In the genomic region with DNA sequence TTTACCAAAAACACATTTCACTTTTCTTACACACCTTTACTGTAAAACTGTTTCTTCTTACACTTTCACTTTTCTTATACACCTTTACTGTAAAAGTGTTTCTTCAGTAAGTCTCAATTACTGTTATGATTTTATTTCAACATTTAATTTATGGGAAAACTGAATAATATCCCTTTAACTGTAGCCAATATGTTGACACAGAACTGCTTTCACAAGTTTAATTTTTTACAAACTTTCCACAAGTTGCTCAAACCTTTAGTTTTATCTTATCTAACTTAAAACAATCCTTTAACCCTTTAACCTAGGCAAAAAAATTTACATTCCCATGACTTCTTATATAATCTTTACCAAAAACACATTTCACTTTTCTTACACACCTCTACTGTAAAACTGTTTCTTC, we compare ENCODE assay signal across 20 cellular contexts.
"Had no signal": no experiment of that assay in that cellular context is flagged by ENCODE, and none has a peak within 500 bp of the region (broad histone marks: within the 10 kb centered on the region; RNA-seq: fewer than 3 reads in every experiment).

No MANE protein-coding gene starts in this region.

- H3K4me1 ChIP-seq: left lung, lower lobe of right lung, parathyroid adenoma, thyroid gland, vagina had no signal

- H3K9ac ChIP-seq: parathyroid adenoma had no signal

- FAIRE-seq: keratinocyte had no signal

- H3K9me3 ChIP-seq: lower lobe of right lung, thyroid gland, vagina had no signal

- H3K36me3 ChIP-seq: left lung, lower lobe of right lung, stomach, thyroid gland, vagina had no signal

- DNase-seq: dorsolateral prefrontal cortex; effector CD4-positive, alpha-beta T cell; hypothalamus; immature natural killer cell; left lung; lower lobe of right lung; naive thymus-derived CD8-positive, alpha-beta T cell; nephron progenitor cell; nucleus accumbens; stimulated activated CD4-positive, alpha-beta T cell treated with anti-CD3 and anti-CD28 coated beads, Interleukin-2, amount 100 ng/mL, for 24 hours; stimulated activated CD4-positive, alpha-beta T cell treated with anti-CD3 and anti-CD28 coated beads, Interleukin-4, amount 100 ng/mL, for 24 hours; stimulated activated naive CD4-positive, alpha-beta T cell treated with Interleukin-2 at 50 U/mL for 16 hours; stomach; thyroid gland; trophoblast cell had no signal

- H2AFZ ChIP-seq: parathyroid adenoma had no signal

- H3K27ac ChIP-seq: dorsolateral prefrontal cortex, left lung, lower lobe of right lung, parathyroid adenoma, thyroid gland, vagina had no signal

- H3K4me3 ChIP-seq: dorsolateral prefrontal cortex, left lung, lower lobe of right lung, stomach, thyroid gland, vagina had no signal

- H3K79me2 ChIP-seq: parathyroid adenoma had no signal

- H3K27me3 ChIP-seq: left lung, thyroid gland, vagina had no signal

- ATAC-seq: left lung; lower lobe of right lung; naive thymus-derived CD8-positive, alpha-beta T cell; sciatic nerve; stimulated activated effector memory CD8-positive, alpha-beta T cell treated with anti-CD3 and anti-CD28 coated beads, Interleukin-12 subunit alpha, Interleukin-12 subunit beta, amount 100 ng/mL, for 72 hours had no signal
